9 cellular contexts compared by ENCODE assay signal in the genomic region with DNA sequence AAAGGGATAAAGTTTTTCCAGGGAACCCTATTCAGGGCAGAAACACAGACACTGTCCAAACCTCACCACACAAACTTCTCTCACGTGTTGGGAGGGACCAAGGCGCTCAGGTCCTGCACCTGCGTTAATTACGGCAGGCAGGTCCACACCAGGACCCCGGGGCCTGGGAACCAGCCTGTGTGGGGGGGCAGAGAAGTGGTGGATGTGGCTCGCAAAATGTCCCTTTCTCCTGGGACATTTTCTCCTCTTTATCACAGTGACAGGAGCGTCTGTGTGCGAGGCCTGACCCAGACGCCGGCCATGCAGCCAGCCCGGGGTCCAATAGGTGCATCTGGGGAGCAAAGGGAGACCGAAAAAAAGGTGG.
A peak's percentile ranks its signal among the peaks of the same experiment; 100 is the strongest.
DNase-seq lines count a peak whose midpoint lies in the region; ATAC-seq, FAIRE-seq and TF ChIP-seq lines count a peak whose summit lies in the region.
"Had no signal": no experiment of that assay in that cellular context is flagged by ENCODE, and none has a peak within 500 bp of the region (broad histone marks: within the 10 kb centered on the region; RNA-seq: fewer than 3 reads in every experiment).

No MANE protein-coding gene starts in this region.

- H3K36me3 Mint-ChIP-seq in activated T-cell treated with anti-CD3 and anti-CD28 coated beads, Interleukin-2, amount 50 U/mL, for 24 hours (ENCODE audit: low read depth): peaks cover 32% of the 10 kb centered on the region
- H3K36me3 Mint-ChIP-seq in endothelial cell (ENCODE audit: low read depth, unreplicated experiment): peaks cover 9% of the 10 kb centered on the region
- H3K36me3 Mint-ChIP-seq: brain had no signal

- peaks cover 27% of the 10 kb centered on the region for H3K4me1 Mint-ChIP-seq in activated T-cell treated with anti-CD3 and anti-CD28 coated beads, Interleukin-2, amount 50 U/mL, for 24 hours (ENCODE audit: low read depth)
- H3K4me1 Mint-ChIP-seq in endothelial cell (ENCODE audit: unreplicated experiment): no peaks in the 10 kb centered on the region
- H3K4me1 Mint-ChIP-seq: brain had no signal

- no peaks in the 10 kb centered on the region for H3K9me1 ChIP-seq in keratinocyte (ENCODE audit: control insufficient read depth, extremely low read depth, insufficient read depth, low read length)

- dilution Hi-C loops in keratinocyte (cut with MboI; ENCODE audit: extremely low pct_ligation_motif_present, low sequenced_read_pairs): no loop called here

- H3K27ac ChIP-seq in keratinocyte (ENCODE audit: control insufficient read depth, insufficient read depth, low read length): no peak overlapping the region

- H3K9me3 Mint-ChIP-seq in activated T-cell treated with anti-CD3 and anti-CD28 coated beads, Interleukin-2, amount 50 U/mL, for 24 hours: peaks cover 22% of the 10 kb centered on the region
- H3K9me3 Mint-ChIP-seq in endothelial cell (ENCODE audit: unreplicated experiment): peaks cover 34% of the 10 kb centered on the region

- no peaks in the 10 kb centered on the region for H3K4me1 ChIP-seq in keratinocyte (ENCODE audit: control insufficient read depth, extremely low read depth, insufficient read depth, low read length)

- H3K27me3 Mint-ChIP-seq in activated T-cell treated with anti-CD3 and anti-CD28 coated beads, Interleukin-2, amount 50 U/mL, for 24 hours: no peaks in the 10 kb centered on the region
- peaks cover 14% of the 10 kb centered on the region for H3K27me3 Mint-ChIP-seq in endothelial cell (ENCODE audit: unreplicated experiment)
- H3K27me3 Mint-ChIP-seq: brain had no signal

- FAIRE-seq in keratinocyte (lab: Jason Lieb, UNC): no peak

- no peak for TF ChIP-seq CTCF in keratinocyte (optimal IDR thresholded peaks at IDR 0.05 in 1 of 3, IDR thresholded peaks at IDR 0.05 in 1 of 3, conservative IDR thresholded peaks at IDR 0.05 in 1 of 3; ENCODE audit: extremely low read depth in 1 of 3, insufficient read depth in 2 of 3, low read length in 3 of 3)
- no peak for TF ChIP-seq CTCF in endothelial cell (IDR thresholded peaks at IDR 0.05; ENCODE audit: unreplicated experiment)

- H3K79me2 ChIP-seq in keratinocyte (ENCODE audit: control insufficient read depth, insufficient read depth, low read length): no peaks in the 10 kb centered on the region

- DNase-seq in activated T-cell treated with anti-CD3 and anti-CD28 coated beads, Interleukin-2, amount 50 U/mL, for 24 hours: no peak
- no peak for DNase-seq in activated T-cell treated with anti-CD3 and anti-CD28 coated beads, Interleukin-2, amount 50 U/mL, for 48 hours
- DNase-seq in keratinocyte (ENCODE audit: low read depth, low spot score) (no peak), superior temporal gyrus (ENCODE audit: extremely low spot score) (peak; percentile 12), endothelial cell (ENCODE audit: low spot score) (no peak)

- peaks cover 2% of the 10 kb centered on the region for H3K9me3 ChIP-seq in keratinocyte (ENCODE audit: control insufficient read depth, low read depth, low read length)

- H2AFZ ChIP-seq in keratinocyte (ENCODE audit: control insufficient read depth, low read length): no peak overlapping the region

- H3K4me2 ChIP-seq in keratinocyte (ENCODE audit: control insufficient read depth, extremely low read depth, insufficient read depth, low read depth, low read length): no peak overlapping the region

- H3K9ac ChIP-seq in keratinocyte (ENCODE audit: control insufficient read depth, extremely low read depth, insufficient read depth, low read length): no peak overlapping the region

- no peaks in the 10 kb centered on the region for H3K27me3 ChIP-seq in keratinocyte (ENCODE audit: control insufficient read depth, extremely low read depth, insufficient read depth, low read length)

- no peak; the same call in 1 of the 3 replicates for ATAC-seq in SK-N-SH treated with all-trans-retinoic acid at 6 μM for 48 hours
- no peak for ATAC-seq in HG03354 (IDR thresholded peaks at IDR 0.05; ENCODE audit: poor library complexity, severe bottlenecking, unreplicated experiment)
- ATAC-seq in GM21390 (IDR thresholded peaks at IDR 0.05; ENCODE audit: unreplicated experiment): no peak

- peak overlapping the region; percentile 92 for H3K4me3 Mint-ChIP-seq in activated T-cell treated with anti-CD3 and anti-CD28 coated beads, Interleukin-2, amount 50 U/mL, for 24 hours
- H3K4me3 Mint-ChIP-seq in endothelial cell (ENCODE audit: unreplicated experiment): no peak overlapping the region
- H3K4me3 Mint-ChIP-seq: brain had no signal

- peak overlapping the region; percentile 98 for H3K27ac Mint-ChIP-seq in activated T-cell treated with anti-CD3 and anti-CD28 coated beads, Interleukin-2, amount 50 U/mL, for 24 hours
- no peak overlapping the region for H3K27ac Mint-ChIP-seq in endothelial cell (ENCODE audit: unreplicated experiment)
- H3K27ac Mint-ChIP-seq: brain had no signal

- no peaks in the 10 kb centered on the region for H4K20me1 ChIP-seq in keratinocyte (ENCODE audit: control insufficient read depth, extremely low read depth, insufficient read depth, low read length)

- H3K4me3 ChIP-seq in keratinocyte (ENCODE audit: control insufficient read depth in 2 of 3, extremely low read depth in 1 of 3, insufficient read depth in 2 of 3, low read depth in 1 of 3, low read length in 3 of 3): peak overlapping the region in 2 of 3 experiments; percentile 32 to 35

- no peaks in the 10 kb centered on the region for H3K36me3 ChIP-seq in keratinocyte (ENCODE audit: control insufficient read depth in 2 of 2, extremely low read depth in 1 of 2, insufficient read depth in 2 of 2, low read length in 2 of 2)

TF ChIP-seq in SK-N-SH treated with all-trans-retinoic acid at 6 μM for 48 hours, 23 proteins besides CTCF, POLR2A, EP300 and RAD21:
- TF ChIP-seq ZFP30 (CRISPR knock-in tag; IDR thresholded peaks at IDR 0.05): 0 out of 2 replicates have a peak, but pooled peaks have one; percentile 13
- TF ChIP-seq ESRRG (CRISPR knock-in tag; IDR thresholded peaks at IDR 0.05): no peak
